In the genomic region with DNA sequence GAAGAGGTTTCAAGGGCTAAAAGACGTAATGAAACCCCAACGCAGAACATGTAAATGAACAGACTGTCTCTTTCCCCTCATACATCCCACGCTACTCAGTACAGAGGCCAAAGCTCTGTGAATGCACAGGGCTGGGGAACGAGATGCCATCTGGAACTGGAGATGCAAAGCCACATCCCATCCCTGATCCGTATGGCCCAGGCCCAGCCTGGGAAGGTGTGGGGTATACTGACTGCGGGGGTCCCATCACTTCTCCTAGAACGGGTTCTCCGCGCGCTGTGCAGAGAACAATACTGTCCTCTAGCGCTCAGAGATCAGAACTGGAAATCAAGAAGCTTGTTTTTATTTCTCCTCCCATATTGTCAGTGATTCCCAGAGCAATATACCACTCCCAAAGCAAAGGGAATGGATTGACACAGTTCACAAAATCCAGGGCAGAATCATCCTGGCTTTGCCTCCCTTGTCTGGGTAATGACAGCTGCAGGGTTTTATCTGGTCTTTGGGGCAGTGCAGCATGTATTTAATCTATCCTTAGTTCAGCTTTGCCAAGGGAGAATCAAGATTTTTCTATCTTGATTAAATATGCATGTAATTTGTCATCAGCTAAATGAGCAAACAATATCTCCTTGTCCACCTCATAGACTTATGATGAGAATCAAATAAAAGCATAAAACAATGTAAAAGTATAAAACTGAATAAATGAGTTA, we compare ENCODE assay signal across 8 cellular contexts. TPM values are rescaled to one million over a fixed set of nuclear protein-coding genes. Genes with fewer than 3 reads are reported as not detected.
DNase-seq lines count a peak whose midpoint lies in the region; ATAC-seq and TF ChIP-seq lines count a peak whose summit lies in the region.

No MANE protein-coding gene starts in this region.

- H3K27ac ChIP-seq in AG04450 (ENCODE audit: low read depth, low read length) (no peak overlapping the region), right atrium auricular region (peak overlapping the region; percentile 40 to 41)

- POLR2A ChIA-PET in AG04450 (lab: Yijun Ruan, JAX), result no interaction called here

- TF ChIP-seq CTCF in AG04450 (IDR thresholded peaks at IDR 0.05; ENCODE audit: low read depth, low read length), result peak; percentile 86
- peak; percentile 85 to 92 for TF ChIP-seq CTCF in right atrium auricular region (IDR thresholded peaks at IDR 0.05)

- H3K4me3 ChIP-seq in AG04450 (ENCODE audit: low read depth, low read length) (no peak overlapping the region), right atrium auricular region (peak overlapping the region in 1 of 2 donors; percentile 37), skeletal muscle satellite cell (ENCODE audit: low read length) (peak overlapping the region; percentile 50), MG63 (no peak overlapping the region)

- H3K4me2 ChIP-seq in skeletal muscle satellite cell (ENCODE audit: low read length), result peak overlapping the region; percentile 79

- no peaks in the 10 kb centered on the region for H3K9me3 ChIP-seq in AG04450 (ENCODE audit: control insufficient read depth, insufficient read depth, low read length)
- no peaks in the 10 kb centered on the region for H3K9me3 ChIP-seq in right atrium auricular region
- H3K9me3 ChIP-seq in skeletal muscle satellite cell (replicated peaks; ENCODE audit: low read length), result no peaks in the 10 kb centered on the region
- H3K9me3 ChIP-seq in MG63, result peaks cover 4% of the 10 kb centered on the region

- DNase-seq in AG04450 (ENCODE audit: low read depth, low spot score), result no peak
- DNase-seq in amniotic epithelial cell (ENCODE audit: low read depth), result peak; percentile 27
- DNase-seq in right atrium auricular region (ENCODE audit: low spot score), result no peak
- DNase-seq in MG63, result no peak
- no peak for DNase-seq in SIG-M5 treated with dmso at 0.1 percent for 504 hours (lab: John Stamatoyannopoulos, UW; ENCODE audit: unreplicated experiment)
- DNase-seq in activated CD4-positive, alpha-beta T cell treated with anti-CD3 and anti-CD28 coated beads, Interleukin-2, amount 50 U/mL, for 4 hours, result no peak

- CTCF ChIA-PET in AG04450 (lab: Charles Lee), result interaction anchor here (0.5 to 4.7 kb wide), 28 partner anchors 8 to 1042 kb away, joined by 3 to 127 read pairs (median 4); no protein-coding TSS in a partner anchor

- H3K4me1 ChIP-seq in right atrium auricular region (peaks cover 0 to 16% of the 10 kb centered on the region in 2 donors), skeletal muscle satellite cell (ENCODE audit: control insufficient read depth, insufficient read depth, low read length) (peaks cover 2% of the 10 kb centered on the region)

- peak; percentile 56 for ATAC-seq in HG03432 (IDR thresholded peaks at IDR 0.05; ENCODE audit: unreplicated experiment)

- H3K36me3 ChIP-seq in right atrium auricular region (no peaks in the 10 kb centered on the region), skeletal muscle satellite cell (ENCODE audit: insufficient read depth, low read length) (no peaks in the 10 kb centered on the region), MG63 (no peaks in the 10 kb centered on the region)

- H3K9ac ChIP-seq in skeletal muscle satellite cell (ENCODE audit: low read depth, low read length), result peak overlapping the region; percentile 15

- H3K27me3 ChIP-seq in AG04450 (ENCODE audit: control insufficient read depth, insufficient read depth, low read length), result no peaks in the 10 kb centered on the region
- no peaks in the 10 kb centered on the region for H3K27me3 ChIP-seq in right atrium auricular region
- no peaks in the 10 kb centered on the region for H3K27me3 ChIP-seq in skeletal muscle satellite cell (ENCODE audit: control insufficient read depth, insufficient read depth, low read length)
- no peaks in the 10 kb centered on the region for H3K27me3 ChIP-seq in MG63

RNA-seq across cellular contexts. Expression of a gene that starts 47.3 kb away (rescaled TPM):
- 0.86 and 1.1 TPM in 2 replicates for polyA plus RNA-seq in AG04450 (2011; rRNA removed)
- polyA minus RNA-seq in AG04450 (2011; rRNA and poly(A)+ RNA removed), result 0.28 and 1.3 TPM in 2 replicates
- 1 to 10 TPM; 3.0 to 3.5 TPM for total RNA-seq in right atrium auricular region
- total RNA-seq in skeletal muscle satellite cell (2012; rRNA removed), result 3.7 and 6.1 TPM in 2 replicates
- total RNA-seq in MG63 (2014; rRNA removed; shearing (Covaris generic); ENCODE audit: low replicate concordance), result 7.4 and 7.7 TPM in 2 replicates
